Comparison of ENCODE assay signal across 1 cellular context in genomic region chr19:1103691-1104451, GRCh38.
TF ChIP-seq lines count a peak whose summit lies in the region.

Gene GPX4 (plus strand): TSS chr19:1103994. CDS start chr19:1104044, 50 bp downstream.

TF ChIP-seq in GM12878, 131 proteins besides CTCF, POLR2A, EP300 and RAD21 (continued from another document and continues in another):
- TF ChIP-seq ZNF592 (IDR thresholded peaks at IDR 0.05) (no peak), CREB1 (IDR thresholded peaks at IDR 0.05; ENCODE audit: low read depth) (peak; percentile 75; the same call in 1 of the 2 replicates), SREBF1 (IDR thresholded peaks at IDR 0.05; ENCODE audit: low read length) (no peak), RBBP5 (conservative IDR thresholded peaks at IDR 0.05) (no peak), PKNOX1 (IDR thresholded peaks at IDR 0.05) (peak; percentile 62), SUPT20H (IDR thresholded peaks at IDR 0.05; ENCODE audit: borderline replicate concordance, control insufficient read depth, low read depth, low read length) (no peak), POLR2AphosphoS2 (IDR thresholded peaks at IDR 0.05; ENCODE audit: low read depth, low read length) (peak; percentile 97), ELK1 (IDR thresholded peaks at IDR 0.05; ENCODE audit: low read depth, low read length) (no peak), BRCA1 (IDR thresholded peaks at IDR 0.05; ENCODE audit: low read depth, low read length) (no peak), SP1 (IDR thresholded peaks at IDR 0.05; ENCODE audit: low read depth, low read length) (peak; percentile 93), ETV6 (conservative IDR thresholded peaks at IDR 0.05 in 1 of 2, IDR thresholded peaks at IDR 0.05 in 1 of 2; ENCODE audit: borderline replicate concordance in 1 of 2, low read depth in 1 of 2) (no peak), BCLAF1 (IDR thresholded peaks at IDR 0.05) (no peak), ASH2L (IDR thresholded peaks at IDR 0.05; ENCODE audit: borderline replicate concordance, low read depth) (no peak), NR2F1 (conservative IDR thresholded peaks at IDR 0.05) (0 out of 2 replicates have a peak, but pooled peaks have one; percentile 38), POLR2AphosphoS5 (IDR thresholded peaks at IDR 0.05; ENCODE audit: low read length) (peak; percentile 97), STAT3 (IDR thresholded peaks at IDR 0.05; ENCODE audit: low read depth, low read length) (no peak), ATF7 (IDR thresholded peaks at IDR 0.05; ENCODE audit: low read depth) (no peak), TARDBP (IDR thresholded peaks at IDR 0.05; ENCODE audit: borderline replicate concordance) (no peak), RCOR1 (conservative IDR thresholded peaks at IDR 0.05; ENCODE audit: low read depth, low read length) (no peak), CHD4 (IDR thresholded peaks at IDR 0.05) (no peak), ZBTB11 (CRISPR knock-in tag; IDR thresholded peaks at IDR 0.05) (no peak), ZNF274 (IDR thresholded peaks at IDR 0.05; ENCODE audit: insufficient read depth, insufficient read length) (no peak), USF1 (IDR thresholded peaks at IDR 0.05; ENCODE audit: borderline replicate concordance, extremely low read length, insufficient read depth, low read depth, low read length) (peak; percentile 13), JUNB (IDR thresholded peaks at IDR 0.05) (no peak), BACH1 (IDR thresholded peaks at IDR 0.05; ENCODE audit: borderline replicate concordance) (peak; percentile 95), BCL3 (IDR thresholded peaks at IDR 0.05; ENCODE audit: borderline replicate concordance, insufficient read depth, low read depth, low read length, poor library complexity, severe bottlenecking) (no peak), ZNF622 (IDR thresholded peaks at IDR 0.05) (no peak), LARP7 (IDR thresholded peaks at IDR 0.05) (peak; percentile 88), MYB (IDR thresholded peaks at IDR 0.05; ENCODE audit: borderline replicate concordance, low read depth, low read length) (no peak), EED (IDR thresholded peaks at IDR 0.05; ENCODE audit: low read depth) (no peak)
- TF ChIP-seq, protein P1, sequence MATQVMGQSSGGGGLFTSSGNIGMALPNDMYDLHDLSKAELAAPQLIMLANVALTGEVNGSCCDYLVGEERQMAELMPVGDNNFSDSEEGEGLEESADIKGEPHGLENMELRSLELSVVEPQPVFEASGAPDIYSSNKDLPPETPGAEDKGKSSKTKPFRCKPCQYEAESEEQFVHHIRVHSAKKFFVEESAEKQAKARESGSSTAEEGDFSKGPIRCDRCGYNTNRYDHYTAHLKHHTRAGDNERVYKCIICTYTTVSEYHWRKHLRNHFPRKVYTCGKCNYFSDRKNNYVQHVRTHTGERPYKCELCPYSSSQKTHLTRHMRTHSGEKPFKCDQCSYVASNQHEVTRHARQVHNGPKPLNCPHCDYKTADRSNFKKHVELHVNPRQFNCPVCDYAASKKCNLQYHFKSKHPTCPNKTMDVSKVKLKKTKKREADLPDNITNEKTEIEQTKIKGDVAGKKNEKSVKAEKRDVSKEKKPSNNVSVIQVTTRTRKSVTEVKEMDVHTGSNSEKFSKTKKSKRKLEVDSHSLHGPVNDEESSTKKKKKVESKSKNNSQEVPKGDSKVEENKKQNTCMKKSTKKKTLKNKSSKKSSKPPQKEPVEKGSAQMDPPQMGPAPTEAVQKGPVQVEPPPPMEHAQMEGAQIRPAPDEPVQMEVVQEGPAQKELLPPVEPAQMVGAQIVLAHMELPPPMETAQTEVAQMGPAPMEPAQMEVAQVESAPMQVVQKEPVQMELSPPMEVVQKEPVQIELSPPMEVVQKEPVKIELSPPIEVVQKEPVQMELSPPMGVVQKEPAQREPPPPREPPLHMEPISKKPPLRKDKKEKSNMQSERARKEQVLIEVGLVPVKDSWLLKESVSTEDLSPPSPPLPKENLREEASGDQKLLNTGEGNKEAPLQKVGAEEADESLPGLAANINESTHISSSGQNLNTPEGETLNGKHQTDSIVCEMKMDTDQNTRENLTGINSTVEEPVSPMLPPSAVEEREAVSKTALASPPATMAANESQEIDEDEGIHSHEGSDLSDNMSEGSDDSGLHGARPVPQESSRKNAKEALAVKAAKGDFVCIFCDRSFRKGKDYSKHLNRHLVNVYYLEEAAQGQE (IDR thresholded peaks at IDR 0.05; ENCODE audit: low read depth, low read length), result no peak
- TF ChIP-seq, protein P2, sequence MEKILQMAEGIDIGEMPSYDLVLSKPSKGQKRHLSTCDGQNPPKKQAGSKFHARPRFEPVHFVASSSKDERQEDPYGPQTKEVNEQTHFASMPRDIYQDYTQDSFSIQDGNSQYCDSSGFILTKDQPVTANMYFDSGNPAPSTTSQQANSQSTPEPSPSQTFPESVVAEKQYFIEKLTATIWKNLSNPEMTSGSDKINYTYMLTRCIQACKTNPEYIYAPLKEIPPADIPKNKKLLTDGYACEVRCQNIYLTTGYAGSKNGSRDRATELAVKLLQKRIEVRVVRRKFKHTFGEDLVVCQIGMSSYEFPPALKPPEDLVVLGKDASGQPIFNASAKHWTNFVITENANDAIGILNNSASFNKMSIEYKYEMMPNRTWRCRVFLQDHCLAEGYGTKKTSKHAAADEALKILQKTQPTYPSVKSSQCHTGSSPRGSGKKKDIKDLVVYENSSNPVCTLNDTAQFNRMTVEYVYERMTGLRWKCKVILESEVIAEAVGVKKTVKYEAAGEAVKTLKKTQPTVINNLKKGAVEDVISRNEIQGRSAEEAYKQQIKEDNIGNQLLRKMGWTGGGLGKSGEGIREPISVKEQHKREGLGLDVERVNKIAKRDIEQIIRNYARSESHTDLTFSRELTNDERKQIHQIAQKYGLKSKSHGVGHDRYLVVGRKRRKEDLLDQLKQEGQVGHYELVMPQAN (conservative IDR thresholded peaks at IDR 0.05), result peak; percentile 87
- TF ChIP-seq, protein P3, sequence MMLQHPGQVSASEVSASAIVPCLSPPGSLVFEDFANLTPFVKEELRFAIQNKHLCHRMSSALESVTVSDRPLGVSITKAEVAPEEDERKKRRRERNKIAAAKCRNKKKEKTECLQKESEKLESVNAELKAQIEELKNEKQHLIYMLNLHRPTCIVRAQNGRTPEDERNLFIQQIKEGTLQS (IDR thresholded peaks at IDR 0.05; ENCODE audit: borderline replicate concordance, extremely low read depth, low read depth, low read length), result no peak
- TF ChIP-seq, protein P4, sequence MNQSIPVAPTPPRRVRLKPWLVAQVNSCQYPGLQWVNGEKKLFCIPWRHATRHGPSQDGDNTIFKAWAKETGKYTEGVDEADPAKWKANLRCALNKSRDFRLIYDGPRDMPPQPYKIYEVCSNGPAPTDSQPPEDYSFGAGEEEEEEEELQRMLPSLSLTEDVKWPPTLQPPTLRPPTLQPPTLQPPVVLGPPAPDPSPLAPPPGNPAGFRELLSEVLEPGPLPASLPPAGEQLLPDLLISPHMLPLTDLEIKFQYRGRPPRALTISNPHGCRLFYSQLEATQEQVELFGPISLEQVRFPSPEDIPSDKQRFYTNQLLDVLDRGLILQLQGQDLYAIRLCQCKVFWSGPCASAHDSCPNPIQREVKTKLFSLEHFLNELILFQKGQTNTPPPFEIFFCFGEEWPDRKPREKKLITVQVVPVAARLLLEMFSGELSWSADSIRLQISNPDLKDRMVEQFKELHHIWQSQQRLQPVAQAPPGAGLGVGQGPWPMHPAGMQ (IDR thresholded peaks at IDR 0.05; ENCODE audit: borderline replicate concordance), result no peak
